Comparison of ENCODE assay signal across 10 cellular contexts in genomic region chrX:71623105-71623450, GRCh38. TPM values are rescaled to one million over a fixed set of nuclear protein-coding genes. Genes with fewer than 3 reads are reported as not detected.
DNase-seq lines count a peak whose midpoint lies in the region; ATAC-seq and TF ChIP-seq lines count a peak whose summit lies in the region.
"Had no signal": no experiment of that assay in that cellular context is flagged by ENCODE, and none has a peak within 500 bp of the region (broad histone marks: within the 10 kb centered on the region; RNA-seq: fewer than 3 reads in every experiment).

No MANE protein-coding gene starts in this region.

- H3K27me3 ChIP-seq in lower lobe of right lung (ENCODE audit: low read depth): no peaks in the 10 kb centered on the region
- peaks cover 0 to 14% of the 10 kb centered on the region in 2 donors for H3K27me3 ChIP-seq in stomach smooth muscle (ENCODE audit: control insufficient read depth in 1 of 2, insufficient read depth in 2 of 2, low read length in 2 of 2)

- TF ChIP-seq CTCF in lower lobe of right lung (IDR thresholded peaks at IDR 0.05): no peak

- H3K9ac ChIP-seq in stomach smooth muscle (ENCODE audit: low read length in 2 of 2): peak overlapping the region; percentile 60 to 74

- no peaks in the 10 kb centered on the region for H3K9me3 Mint-ChIP-seq in activated naive CD8-positive, alpha-beta T cell (ENCODE audit: low read depth)

- H3K4me1 Mint-ChIP-seq in activated naive CD8-positive, alpha-beta T cell (ENCODE audit: low read depth): peaks cover 48% of the 10 kb centered on the region

- ATAC-seq in lower lobe of right lung: peak in 1 of 2 donors; percentile 2
- ATAC-seq in GM19324 (IDR thresholded peaks at IDR 0.05; ENCODE audit: low FRiP score, unreplicated experiment): no peak
- no peak for ATAC-seq in GM18505 (IDR thresholded peaks at IDR 0.05; ENCODE audit: unreplicated experiment)

- H3K4me3 Mint-ChIP-seq in activated naive CD8-positive, alpha-beta T cell: peak overlapping the region; percentile 70

- no peaks in the 10 kb centered on the region for H3K36me3 Mint-ChIP-seq in activated naive CD8-positive, alpha-beta T cell

- DNase-seq in activated CD4-positive, CD25-positive, alpha-beta regulatory T cell treated with anti-CD3 and anti-CD28 coated beads, Interleukin-2, amount 50 U/mL, for 72 hours: peak; percentile 32
- no peak for DNase-seq in activated CD4-positive, CD25-positive, alpha-beta regulatory T cell (lab: John Stamatoyannopoulos, UW)
- DNase-seq in lower lobe of right lung: no peak
- no peak for DNase-seq in hippocampal formation (lab: John Stamatoyannopoulos, UW)
- DNase-seq: NCI-H187 had no signal

- H3K4me1 ChIP-seq in lower lobe of right lung: peaks cover 21% of the 10 kb centered on the region
- peaks cover 17% of the 10 kb centered on the region for H3K4me1 ChIP-seq in stomach smooth muscle (ENCODE audit: control insufficient read depth, insufficient read depth, low read length)

- H3K27ac ChIP-seq in lower lobe of right lung: peak overlapping the region; percentile 76
- peak overlapping the region; percentile 77 for H3K27ac ChIP-seq in stomach smooth muscle (ENCODE audit: low read length)

- H3K9me3 ChIP-seq in lower lobe of right lung: no peaks in the 10 kb centered on the region
- H3K9me3 ChIP-seq in stomach smooth muscle (ENCODE audit: control insufficient read depth in 2 of 2, low read length in 2 of 2): no peaks in the 10 kb centered on the region

- intact Hi-C loops in lower lobe of right lung (cut with DNase I): no loop called here

- H3K27me3 Mint-ChIP-seq in activated naive CD8-positive, alpha-beta T cell: no peaks in the 10 kb centered on the region

- H3K27ac Mint-ChIP-seq in activated naive CD8-positive, alpha-beta T cell: peak overlapping the region; percentile 97

- no peak for TF ChIP-seq POLR2A in GM18505 (IDR thresholded peaks at IDR 0.05; ENCODE audit: borderline replicate concordance, extremely low read depth, insufficient read depth, insufficient read length)

- H3K36me3 ChIP-seq in lower lobe of right lung (no peaks in the 10 kb centered on the region), stomach smooth muscle (ENCODE audit: control insufficient read depth in 2 of 2, insufficient read depth in 2 of 2, low read length in 2 of 2) (no peaks in the 10 kb centered on the region)

- H3K4me3 ChIP-seq in lower lobe of right lung (no peak overlapping the region), stomach smooth muscle (ENCODE audit: low read length in 2 of 2) (no peak overlapping the region)

RNA-seq across cellular contexts. Expression of gene CXCR3, which starts 4.8 kb away (rescaled TPM):
- 1.9 TPM for total RNA-seq in lower lobe of right lung
- total RNA-seq: astrocyte had no signal

RNA-seq across cellular contexts. Expression of gene GCNA, which starts 44.8 kb away (rescaled TPM):
- total RNA-seq in lower lobe of right lung: 2.1 TPM
